In the genomic region with DNA sequence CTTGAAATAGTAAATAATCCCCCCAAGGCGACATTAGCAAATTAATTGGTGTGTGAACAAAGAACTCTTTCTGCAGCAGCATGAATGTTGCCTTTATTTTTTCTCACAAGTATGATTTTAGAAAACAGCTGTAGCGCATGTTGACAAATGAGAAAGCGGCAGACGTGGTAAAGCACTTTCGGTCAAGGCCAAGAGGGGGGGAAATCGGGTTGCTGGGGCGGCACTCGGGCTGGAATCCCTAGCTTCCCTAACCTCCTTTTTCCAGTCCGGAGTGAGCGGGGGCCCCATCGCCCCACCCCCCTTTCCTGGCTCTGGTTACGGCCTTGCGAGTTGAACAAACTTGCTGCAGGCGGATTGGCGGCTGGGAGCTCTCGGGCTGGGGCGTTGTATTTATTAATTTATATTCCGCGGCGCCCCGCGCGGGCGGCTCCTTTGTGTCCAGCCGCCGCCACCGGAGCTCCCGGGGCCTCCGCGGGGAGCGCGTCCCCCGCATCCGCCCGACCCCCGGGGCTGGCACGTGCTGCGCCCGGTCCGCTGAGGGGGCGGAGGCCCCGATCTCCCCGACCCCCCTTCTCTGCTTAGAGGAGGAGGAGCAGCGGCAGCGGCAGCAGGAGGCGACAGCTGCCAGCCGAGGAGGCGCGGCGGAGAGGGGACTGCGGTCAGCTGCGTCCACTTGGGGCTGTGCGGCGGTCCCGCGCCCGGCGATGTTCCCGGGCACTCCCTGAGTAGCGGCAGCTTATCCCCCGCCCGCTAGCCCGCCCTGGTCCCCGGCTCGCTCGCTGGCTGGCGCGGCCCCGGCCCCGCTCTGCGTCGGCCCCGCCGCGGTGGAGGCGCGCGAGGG, we compare ENCODE assay signal across 1 cellular context.
TF ChIP-seq lines count a peak whose summit lies in the region.

A gene with protein sequence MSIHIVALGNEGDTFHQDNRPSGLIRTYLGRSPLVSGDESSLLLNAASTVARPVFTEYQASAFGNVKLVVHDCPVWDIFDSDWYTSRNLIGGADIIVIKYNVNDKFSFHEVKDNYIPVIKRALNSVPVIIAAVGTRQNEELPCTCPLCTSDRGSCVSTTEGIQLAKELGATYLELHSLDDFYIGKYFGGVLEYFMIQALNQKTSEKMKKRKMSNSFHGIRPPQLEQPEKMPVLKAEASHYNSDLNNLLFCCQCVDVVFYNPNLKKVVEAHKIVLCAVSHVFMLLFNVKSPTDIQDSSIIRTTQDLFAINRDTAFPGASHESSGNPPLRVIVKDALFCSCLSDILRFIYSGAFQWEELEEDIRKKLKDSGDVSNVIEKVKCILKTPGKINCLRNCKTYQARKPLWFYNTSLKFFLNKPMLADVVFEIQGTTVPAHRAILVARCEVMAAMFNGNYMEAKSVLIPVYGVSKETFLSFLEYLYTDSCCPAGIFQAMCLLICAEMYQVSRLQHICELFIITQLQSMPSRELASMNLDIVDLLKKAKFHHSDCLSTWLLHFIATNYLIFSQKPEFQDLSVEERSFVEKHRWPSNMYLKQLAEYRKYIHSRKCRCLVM (plus strand): TSS at position 607 of the 841 bp plus-strand sequence. CDS start 347 bp downstream, outside the sequence.

TF ChIP-seq in K562, 482 proteins besides CTCF, POLR2A, EP300 and RAD21 (continued from another document and continues in another):
- peak; percentile 61 for TF ChIP-seq EP400 (IDR thresholded peaks at IDR 0.05)
- no peak for TF ChIP-seq ZNF785 (CRISPR knock-in tag; IDR thresholded peaks at IDR 0.05)
- TF ChIP-seq MAFG (tag; conservative IDR thresholded peaks at IDR 0.05), result no peak
- TF ChIP-seq ZNF23 (CRISPR knock-in tag; IDR thresholded peaks at IDR 0.05), result no peak
- 0 out of 2 replicates have a peak, but pooled peaks have one; percentile 33 for TF ChIP-seq GTF2A2 (tag; IDR thresholded peaks at IDR 0.05)
- TF ChIP-seq, protein P1, sequence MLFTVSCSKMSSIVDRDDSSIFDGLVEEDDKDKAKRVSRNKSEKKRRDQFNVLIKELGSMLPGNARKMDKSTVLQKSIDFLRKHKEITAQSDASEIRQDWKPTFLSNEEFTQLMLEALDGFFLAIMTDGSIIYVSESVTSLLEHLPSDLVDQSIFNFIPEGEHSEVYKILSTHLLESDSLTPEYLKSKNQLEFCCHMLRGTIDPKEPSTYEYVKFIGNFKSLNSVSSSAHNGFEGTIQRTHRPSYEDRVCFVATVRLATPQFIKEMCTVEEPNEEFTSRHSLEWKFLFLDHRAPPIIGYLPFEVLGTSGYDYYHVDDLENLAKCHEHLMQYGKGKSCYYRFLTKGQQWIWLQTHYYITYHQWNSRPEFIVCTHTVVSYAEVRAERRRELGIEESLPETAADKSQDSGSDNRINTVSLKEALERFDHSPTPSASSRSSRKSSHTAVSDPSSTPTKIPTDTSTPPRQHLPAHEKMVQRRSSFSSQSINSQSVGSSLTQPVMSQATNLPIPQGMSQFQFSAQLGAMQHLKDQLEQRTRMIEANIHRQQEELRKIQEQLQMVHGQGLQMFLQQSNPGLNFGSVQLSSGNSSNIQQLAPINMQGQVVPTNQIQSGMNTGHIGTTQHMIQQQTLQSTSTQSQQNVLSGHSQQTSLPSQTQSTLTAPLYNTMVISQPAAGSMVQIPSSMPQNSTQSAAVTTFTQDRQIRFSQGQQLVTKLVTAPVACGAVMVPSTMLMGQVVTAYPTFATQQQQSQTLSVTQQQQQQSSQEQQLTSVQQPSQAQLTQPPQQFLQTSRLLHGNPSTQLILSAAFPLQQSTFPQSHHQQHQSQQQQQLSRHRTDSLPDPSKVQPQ (CRISPR knock-in tag; IDR thresholded peaks at IDR 0.05; ENCODE audit: borderline replicate concordance), result 0 out of 2 replicates have a peak, but pooled peaks have one; percentile 70
- TF ChIP-seq HDAC8 (tag; IDR thresholded peaks at IDR 0.05), result no peak
- TF ChIP-seq PHF21A (IDR thresholded peaks at IDR 0.05; ENCODE audit: borderline replicate concordance, low read depth), result peak; percentile 85
- no peak for TF ChIP-seq MTF1 (CRISPR knock-in tag; IDR thresholded peaks at IDR 0.05; ENCODE audit: borderline replicate concordance)
- TF ChIP-seq BCOR (IDR thresholded peaks at IDR 0.05), result 0 out of 2 replicates have a peak, but pooled peaks have one; percentile 44
- TF ChIP-seq, protein P2, sequence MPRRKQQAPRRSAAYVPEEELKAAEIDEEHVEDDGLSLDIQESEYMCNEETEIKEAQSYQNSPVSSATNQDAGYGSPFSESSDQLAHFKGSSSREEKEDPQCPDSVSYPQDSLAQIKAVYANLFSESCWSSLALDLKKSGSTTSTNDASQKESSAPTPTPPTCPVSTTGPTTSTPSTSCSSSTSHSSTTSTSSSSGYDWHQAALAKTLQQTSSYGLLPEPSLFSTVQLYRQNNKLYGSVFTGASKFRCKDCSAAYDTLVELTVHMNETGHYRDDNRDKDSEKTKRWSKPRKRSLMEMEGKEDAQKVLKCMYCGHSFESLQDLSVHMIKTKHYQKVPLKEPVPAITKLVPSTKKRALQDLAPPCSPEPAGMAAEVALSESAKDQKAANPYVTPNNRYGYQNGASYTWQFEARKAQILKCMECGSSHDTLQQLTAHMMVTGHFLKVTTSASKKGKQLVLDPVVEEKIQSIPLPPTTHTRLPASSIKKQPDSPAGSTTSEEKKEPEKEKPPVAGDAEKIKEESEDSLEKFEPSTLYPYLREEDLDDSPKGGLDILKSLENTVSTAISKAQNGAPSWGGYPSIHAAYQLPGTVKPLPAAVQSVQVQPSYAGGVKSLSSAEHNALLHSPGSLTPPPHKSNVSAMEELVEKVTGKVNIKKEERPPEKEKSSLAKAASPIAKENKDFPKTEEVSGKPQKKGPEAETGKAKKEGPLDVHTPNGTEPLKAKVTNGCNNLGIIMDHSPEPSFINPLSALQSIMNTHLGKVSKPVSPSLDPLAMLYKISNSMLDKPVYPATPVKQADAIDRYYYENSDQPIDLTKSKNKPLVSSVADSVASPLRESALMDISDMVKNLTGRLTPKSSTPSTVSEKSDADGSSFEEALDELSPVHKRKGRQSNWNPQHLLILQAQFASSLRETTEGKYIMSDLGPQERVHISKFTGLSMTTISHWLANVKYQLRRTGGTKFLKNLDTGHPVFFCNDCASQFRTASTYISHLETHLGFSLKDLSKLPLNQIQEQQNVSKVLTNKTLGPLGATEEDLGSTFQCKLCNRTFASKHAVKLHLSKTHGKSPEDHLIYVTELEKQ (CRISPR knock-in tag; IDR thresholded peaks at IDR 0.05), result no peak
- TF ChIP-seq MEIS2 (IDR thresholded peaks at IDR 0.05; ENCODE audit: partially characterized antibody), result peak; percentile 26
- TF ChIP-seq RFX1 (IDR thresholded peaks at IDR 0.05), result no peak
- TF ChIP-seq, protein P3, sequence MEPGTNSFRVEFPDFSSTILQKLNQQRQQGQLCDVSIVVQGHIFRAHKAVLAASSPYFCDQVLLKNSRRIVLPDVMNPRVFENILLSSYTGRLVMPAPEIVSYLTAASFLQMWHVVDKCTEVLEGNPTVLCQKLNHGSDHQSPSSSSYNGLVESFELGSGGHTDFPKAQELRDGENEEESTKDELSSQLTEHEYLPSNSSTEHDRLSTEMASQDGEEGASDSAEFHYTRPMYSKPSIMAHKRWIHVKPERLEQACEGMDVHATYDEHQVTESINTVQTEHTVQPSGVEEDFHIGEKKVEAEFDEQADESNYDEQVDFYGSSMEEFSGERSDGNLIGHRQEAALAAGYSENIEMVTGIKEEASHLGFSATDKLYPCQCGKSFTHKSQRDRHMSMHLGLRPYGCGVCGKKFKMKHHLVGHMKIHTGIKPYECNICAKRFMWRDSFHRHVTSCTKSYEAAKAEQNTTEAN (CRISPR knock-in tag; IDR thresholded peaks at IDR 0.05), result no peak
- TF ChIP-seq MYC (IDR thresholded peaks at IDR 0.05; ENCODE audit: low read depth, low read length), result peak; percentile 92
- TF ChIP-seq MYC (CRISPR knock-in tag; IDR thresholded peaks at IDR 0.05; ENCODE audit: borderline replicate concordance, low read depth), result no peak
- peak; percentile 11; the same call in 1 of the 2 replicates for TF ChIP-seq ETV5 (CRISPR knock-in tag; IDR thresholded peaks at IDR 0.05; ENCODE audit: low read depth)
- TF ChIP-seq SMAD2 (IDR thresholded peaks at IDR 0.05; ENCODE audit: low read depth, low read length), result no peak
- peak; percentile 44 for TF ChIP-seq PRPF4 (IDR thresholded peaks at IDR 0.05; ENCODE audit: insufficient read depth, low read depth, low read length, poor library complexity, severe bottlenecking)
- peak in 1 of 2 experiments; percentile 87; a peak in 2 of 4 replicates for TF ChIP-seq KDM4B (IDR thresholded peaks at IDR 0.05; ENCODE audit: borderline replicate concordance in 2 of 2, low read depth in 1 of 2)
- TF ChIP-seq ZNF224 (CRISPR knock-in tag; IDR thresholded peaks at IDR 0.05), result no peak
- TF ChIP-seq HLTF (IDR thresholded peaks at IDR 0.05), result no peak
- TF ChIP-seq ZNF165 (CRISPR knock-in tag; IDR thresholded peaks at IDR 0.05; ENCODE audit: borderline replicate concordance), result no peak
- no peak for TF ChIP-seq HDGF (IDR thresholded peaks at IDR 0.05)
- no peak for TF ChIP-seq CBFB (CRISPR knock-in tag; IDR thresholded peaks at IDR 0.05)
- no peak for TF ChIP-seq SNIP1 (IDR thresholded peaks at IDR 0.05; ENCODE audit: low read depth)
- TF ChIP-seq, protein P4, sequence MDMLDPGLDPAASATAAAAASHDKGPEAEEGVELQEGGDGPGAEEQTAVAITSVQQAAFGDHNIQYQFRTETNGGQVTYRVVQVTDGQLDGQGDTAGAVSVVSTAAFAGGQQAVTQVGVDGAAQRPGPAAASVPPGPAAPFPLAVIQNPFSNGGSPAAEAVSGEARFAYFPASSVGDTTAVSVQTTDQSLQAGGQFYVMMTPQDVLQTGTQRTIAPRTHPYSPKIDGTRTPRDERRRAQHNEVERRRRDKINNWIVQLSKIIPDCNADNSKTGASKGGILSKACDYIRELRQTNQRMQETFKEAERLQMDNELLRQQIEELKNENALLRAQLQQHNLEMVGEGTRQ (CRISPR knock-in tag; IDR thresholded peaks at IDR 0.05), result peak; percentile 59
- no peak for TF ChIP-seq ZFP30 (CRISPR knock-in tag; IDR thresholded peaks at IDR 0.05; ENCODE audit: borderline replicate concordance)
- TF ChIP-seq MTA2 (IDR thresholded peaks at IDR 0.05; ENCODE audit: low read depth), result no peak
- TF ChIP-seq HMG20A (CRISPR knock-in tag; conservative IDR thresholded peaks at IDR 0.05), result no peak
- TF ChIP-seq ZNF766 (CRISPR knock-in tag; conservative IDR thresholded peaks at IDR 0.05), result peak; percentile 87
- peak; percentile 75; the same call in 1 of the 2 replicates for TF ChIP-seq GTF2E2 (tag; IDR thresholded peaks at IDR 0.05)
- no peak for TF ChIP-seq CEBPB (tag; IDR thresholded peaks at IDR 0.05)
- TF ChIP-seq RBFOX2 (IDR thresholded peaks at IDR 0.05; ENCODE audit: low read depth, low read length), result peak; percentile 96
- TF ChIP-seq, protein P5, sequence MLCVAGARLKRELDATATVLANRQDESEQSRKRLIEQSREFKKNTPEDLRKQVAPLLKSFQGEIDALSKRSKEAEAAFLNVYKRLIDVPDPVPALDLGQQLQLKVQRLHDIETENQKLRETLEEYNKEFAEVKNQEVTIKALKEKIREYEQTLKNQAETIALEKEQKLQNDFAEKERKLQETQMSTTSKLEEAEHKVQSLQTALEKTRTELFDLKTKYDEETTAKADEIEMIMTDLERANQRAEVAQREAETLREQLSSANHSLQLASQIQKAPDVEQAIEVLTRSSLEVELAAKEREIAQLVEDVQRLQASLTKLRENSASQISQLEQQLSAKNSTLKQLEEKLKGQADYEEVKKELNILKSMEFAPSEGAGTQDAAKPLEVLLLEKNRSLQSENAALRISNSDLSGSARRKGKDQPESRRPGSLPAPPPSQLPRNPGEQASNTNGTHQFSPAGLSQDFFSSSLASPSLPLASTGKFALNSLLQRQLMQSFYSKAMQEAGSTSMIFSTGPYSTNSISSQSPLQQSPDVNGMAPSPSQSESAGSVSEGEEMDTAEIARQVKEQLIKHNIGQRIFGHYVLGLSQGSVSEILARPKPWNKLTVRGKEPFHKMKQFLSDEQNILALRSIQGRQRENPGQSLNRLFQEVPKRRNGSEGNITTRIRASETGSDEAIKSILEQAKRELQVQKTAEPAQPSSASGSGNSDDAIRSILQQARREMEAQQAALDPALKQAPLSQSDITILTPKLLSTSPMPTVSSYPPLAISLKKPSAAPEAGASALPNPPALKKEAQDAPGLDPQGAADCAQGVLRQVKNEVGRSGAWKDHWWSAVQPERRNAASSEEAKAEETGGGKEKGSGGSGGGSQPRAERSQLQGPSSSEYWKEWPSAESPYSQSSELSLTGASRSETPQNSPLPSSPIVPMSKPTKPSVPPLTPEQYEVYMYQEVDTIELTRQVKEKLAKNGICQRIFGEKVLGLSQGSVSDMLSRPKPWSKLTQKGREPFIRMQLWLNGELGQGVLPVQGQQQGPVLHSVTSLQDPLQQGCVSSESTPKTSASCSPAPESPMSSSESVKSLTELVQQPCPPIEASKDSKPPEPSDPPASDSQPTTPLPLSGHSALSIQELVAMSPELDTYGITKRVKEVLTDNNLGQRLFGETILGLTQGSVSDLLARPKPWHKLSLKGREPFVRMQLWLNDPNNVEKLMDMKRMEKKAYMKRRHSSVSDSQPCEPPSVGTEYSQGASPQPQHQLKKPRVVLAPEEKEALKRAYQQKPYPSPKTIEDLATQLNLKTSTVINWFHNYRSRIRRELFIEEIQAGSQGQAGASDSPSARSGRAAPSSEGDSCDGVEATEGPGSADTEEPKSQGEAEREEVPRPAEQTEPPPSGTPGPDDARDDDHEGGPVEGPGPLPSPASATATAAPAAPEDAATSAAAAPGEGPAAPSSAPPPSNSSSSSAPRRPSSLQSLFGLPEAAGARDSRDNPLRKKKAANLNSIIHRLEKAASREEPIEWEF (CRISPR knock-in tag; IDR thresholded peaks at IDR 0.05), result no peak
- TF ChIP-seq KLF10 (CRISPR knock-in tag; IDR thresholded peaks at IDR 0.05), result no peak
- peak; percentile 88 for TF ChIP-seq HNRNPL (IDR thresholded peaks at IDR 0.05; ENCODE audit: low read depth, low read length)
- no peak for TF ChIP-seq RBM39 (optimal IDR thresholded peaks at IDR 0.05; ENCODE audit: low read depth, low read length)
- no peak for TF ChIP-seq TEAD4 (IDR thresholded peaks at IDR 0.05; ENCODE audit: low read length)
- no peak for TF ChIP-seq TEAD4 (CRISPR knock-in tag; IDR thresholded peaks at IDR 0.05; ENCODE audit: borderline replicate concordance)
- TF ChIP-seq POLR2B (IDR thresholded peaks at IDR 0.05; ENCODE audit: low read depth, partially characterized antibody), result no peak
- TF ChIP-seq, protein P6, sequence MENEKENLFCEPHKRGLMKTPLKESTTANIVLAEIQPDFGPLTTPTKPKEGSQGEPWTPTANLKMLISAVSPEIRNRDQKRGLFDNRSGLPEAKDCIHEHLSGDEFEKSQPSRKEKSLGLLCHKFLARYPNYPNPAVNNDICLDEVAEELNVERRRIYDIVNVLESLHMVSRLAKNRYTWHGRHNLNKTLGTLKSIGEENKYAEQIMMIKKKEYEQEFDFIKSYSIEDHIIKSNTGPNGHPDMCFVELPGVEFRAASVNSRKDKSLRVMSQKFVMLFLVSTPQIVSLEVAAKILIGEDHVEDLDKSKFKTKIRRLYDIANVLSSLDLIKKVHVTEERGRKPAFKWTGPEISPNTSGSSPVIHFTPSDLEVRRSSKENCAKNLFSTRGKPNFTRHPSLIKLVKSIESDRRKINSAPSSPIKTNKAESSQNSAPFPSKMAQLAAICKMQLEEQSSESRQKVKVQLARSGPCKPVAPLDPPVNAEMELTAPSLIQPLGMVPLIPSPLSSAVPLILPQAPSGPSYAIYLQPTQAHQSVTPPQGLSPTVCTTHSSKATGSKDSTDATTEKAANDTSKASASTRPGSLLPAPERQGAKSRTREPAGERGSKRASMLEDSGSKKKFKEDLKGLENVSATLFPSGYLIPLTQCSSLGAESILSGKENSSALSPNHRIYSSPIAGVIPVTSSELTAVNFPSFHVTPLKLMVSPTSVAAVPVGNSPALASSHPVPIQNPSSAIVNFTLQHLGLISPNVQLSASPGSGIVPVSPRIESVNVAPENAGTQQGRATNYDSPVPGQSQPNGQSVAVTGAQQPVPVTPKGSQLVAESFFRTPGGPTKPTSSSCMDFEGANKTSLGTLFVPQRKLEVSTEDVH (IDR thresholded peaks at IDR 0.05; ENCODE audit: low read depth, partially characterized antibody), result no peak
- TF ChIP-seq YY1 (IDR thresholded peaks at IDR 0.05; ENCODE audit: borderline replicate concordance in 1 of 3, control insufficient read depth in 1 of 3, extremely low read depth in 1 of 3, insufficient read depth in 3 of 3, insufficient read length in 1 of 3, insufficient replicate concordance in 2 of 3, low read depth in 1 of 3, low read length in 2 of 3), result no peak
